ENCODE assay signal across 8 cellular contexts in the genomic region with DNA sequence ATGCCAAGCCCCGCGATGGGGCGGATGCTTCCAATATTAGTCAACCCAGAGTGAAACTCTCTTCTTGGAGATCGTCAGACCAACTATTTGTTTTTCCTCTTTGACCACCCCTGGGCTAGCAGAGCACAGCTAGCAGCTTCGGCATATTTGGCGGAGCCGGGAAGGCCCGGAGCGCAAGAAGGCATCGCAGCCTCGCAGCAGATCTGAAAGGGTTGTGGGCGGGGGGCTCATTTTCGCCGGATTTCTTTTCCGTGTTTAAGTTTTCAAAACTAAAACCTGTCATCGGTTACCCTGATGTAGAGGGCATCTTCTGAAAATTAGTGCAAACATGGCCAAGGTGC. TPM values are rescaled to one million over a fixed set of nuclear protein-coding genes. Genes with fewer than 3 reads are reported as not detected.
DNase-seq lines count a peak whose midpoint lies in the region; TF ChIP-seq lines count a peak whose summit lies in the region.

No MANE protein-coding gene starts in this region.

- H3K4me3 Mint-ChIP-seq in nephron progenitor cell, result peak overlapping the region; percentile 85

- no peak overlapping the region for H3K27ac Mint-ChIP-seq in nephron progenitor cell

- peak overlapping the region in 1 of 2 donors; percentile 32 for H3K27ac ChIP-seq in coronary artery

- peak overlapping the region; percentile 74 for H3K4me3 ChIP-seq in coronary artery

- peaks cover 55% of the 10 kb centered on the region for H3K27me3 Mint-ChIP-seq in nephron progenitor cell (ENCODE audit: low read depth, poor library complexity)

- DNase-seq in NCI-H1417 (lab: John Stamatoyannopoulos, UW) (peak in 2 of 3 experiments; percentile 71), NCI-H1417 treated with DMSO at 0.1 percent for 48 hours (lab: John Stamatoyannopoulos, UW) (no peak), HuH-7.5 (ENCODE audit: low spot score) (peak; percentile 31), coronary artery (ENCODE audit: low spot score) (no peak), nephron progenitor cell (peak; percentile 37), ecto neural progenitor cell (ENCODE audit: low spot score) (no peak), A172 (ENCODE audit: low spot score) (no peak)
- DNase-seq in activated effector memory CD4-positive, alpha-beta T cell treated with Interleukin-2 at 50 U/mL for 16 hours, result no peak

- H3K9me3 Mint-ChIP-seq in nephron progenitor cell, result no peaks in the 10 kb centered on the region

- TF ChIP-seq CTCF in coronary artery (IDR thresholded peaks at IDR 0.05) (no peak), nephron progenitor cell (IDR thresholded peaks at IDR 0.05) (no peak)

- H3K4me1 Mint-ChIP-seq in nephron progenitor cell, result peaks cover 23% of the 10 kb centered on the region

- no peaks in the 10 kb centered on the region for H3K36me3 Mint-ChIP-seq in nephron progenitor cell (ENCODE audit: low read depth)

RNA-seq across cellular contexts. Expression of gene ZNF385B, which starts 0.3 kb away (rescaled TPM):
- 0.22 TPM in 1 of 2 replicates, not detected in the other for total RNA-seq in A172 (2014; rRNA removed; shearing (Covaris generic))

Comparison
In these comparisons a context has a peak if more than half of its experiments do, and no peak if none do; other contexts are left out.
1. DNase-seq: peak in NCI-H1417 (2 of 3), HuH-7.5 (single experiment) and nephron progenitor cell (single experiment); none in NCI-H1417 treated with DMSO at 0.1 percent for 48 hours (single experiment), coronary artery (single experiment), ecto neural progenitor cell (single experiment), A172 (single experiment) and activated effector memory CD4-positive, alpha-beta T cell treated with Interleukin-2 at 50 U/mL for 16 hours (single experiment).